Comparison of ENCODE assay signal across 9 cellular contexts in genomic region chr17:17811381-17812210, GRCh38. TPM values are rescaled to one million over a fixed set of nuclear protein-coding genes. Genes with fewer than 3 reads are reported as not detected.
A peak's percentile ranks its signal among the peaks of the same experiment; 100 is the strongest.
DNase-seq lines count a peak whose midpoint lies in the region; ATAC-seq, FAIRE-seq and TF ChIP-seq lines count a peak whose summit lies in the region.
"Had no signal": no experiment of that assay in that cellular context is flagged by ENCODE, and none has a peak within 500 bp of the region (broad histone marks: within the 10 kb centered on the region; RNA-seq: fewer than 3 reads in every experiment).

No MANE protein-coding gene starts in this region.

- no peaks in the 10 kb centered on the region for H3K4me1 ChIP-seq in small intestine (ENCODE audit: control insufficient read depth in 2 of 2, insufficient read depth in 1 of 2, low read depth in 1 of 2, low read length in 1 of 2)

- FAIRE-seq in small intestine (lab: Jason Lieb, UNC) = no peak

- 56 to 68% (median 61%) methylated on average over 14 to 15 of the region's 15 CpGs for WGBS in small intestine, 3 donors

- intact Hi-C loops in CD4-positive, alpha-beta T cell (cut with DNase I, micrococcal nuclease) = loop anchor here (1.0 to 5.0 kb wide), 5 partner anchors 25 to 221 kb away; partner anchors contain the start of genes RAI1 (in 1 of the 2) and SREBF1 (in 1 of the 2)

- no peak overlapping the region for H3K4me3 Mint-ChIP-seq in CD4-positive, alpha-beta T cell
- H3K4me3 Mint-ChIP-seq in neural crest cell = peak overlapping the region; percentile 80

- no peak overlapping the region for H3K27ac ChIP-seq in CD4-positive, alpha-beta T cell (ENCODE audit: low read depth, low read length)
- H3K27ac ChIP-seq in caudate nucleus (ENCODE audit: low read depth, low read length) (peak overlapping the region; percentile 31), small intestine (ENCODE audit: low read depth in 1 of 2, low read length in 1 of 2) (peak overlapping the region in 1 of 2 donors; percentile 19)

- no peaks in the 10 kb centered on the region for H3K9me3 ChIP-seq in CD4-positive, alpha-beta T cell (ENCODE audit: control insufficient read depth, low read length)
- H3K9me3 ChIP-seq in small intestine (ENCODE audit: control insufficient read depth, low read depth) = no peaks in the 10 kb centered on the region

- CTCF ChIA-PET in CD4-positive, alpha-beta T cell (lab: Charles Lee) = interaction anchor here (0.9 to 3.5 kb wide), 9 partner anchors 11 to 108 kb away, joined by 3 to 27 read pairs (median 3); partner anchors contain the start of gene SREBF1

- H3K27me3 Mint-ChIP-seq in CD4-positive, alpha-beta T cell = no peaks in the 10 kb centered on the region
- peaks cover 29% of the 10 kb centered on the region for H3K27me3 Mint-ChIP-seq in neural crest cell (ENCODE audit: low read depth)
- H3K27me3 Mint-ChIP-seq: IgD-negative memory B cell had no signal

- H3K4me3 ChIP-seq in small intestine (ENCODE audit: low read depth in 1 of 2, low read length in 2 of 2) = no peak overlapping the region

- no peaks in the 10 kb centered on the region for H3K9me3 Mint-ChIP-seq in CD4-positive, alpha-beta T cell
- H3K9me3 Mint-ChIP-seq in neural crest cell = no peaks in the 10 kb centered on the region
- H3K9me3 Mint-ChIP-seq: IgD-negative memory B cell had no signal

- no peak for TF ChIP-seq CTCF in CD4-positive, alpha-beta T cell (IDR thresholded peaks at IDR 0.05)
- no peak for TF ChIP-seq CTCF in neural crest cell (conservative IDR thresholded peaks at IDR 0.05)

- peak overlapping the region; percentile 30 for H3K27ac Mint-ChIP-seq in CD4-positive, alpha-beta T cell
- H3K27ac Mint-ChIP-seq in neural crest cell (ENCODE audit: unreplicated experiment) = no peak overlapping the region

- H3K36me3 Mint-ChIP-seq in CD4-positive, alpha-beta T cell (ENCODE audit: low read depth) = peaks cover 44% of the 10 kb centered on the region
- peaks cover 8% of the 10 kb centered on the region for H3K36me3 Mint-ChIP-seq in neural crest cell (ENCODE audit: low read depth)
- H3K36me3 Mint-ChIP-seq: IgD-negative memory B cell had no signal

- ATAC-seq in CD4-positive, alpha-beta T cell (ENCODE audit: poor library complexity) = no peak
- ATAC-seq in HG02642 (IDR thresholded peaks at IDR 0.05; ENCODE audit: poor library complexity, unreplicated experiment) (peak; percentile 7), HG02885 (IDR thresholded peaks at IDR 0.05; ENCODE audit: poor library complexity, unreplicated experiment) (no peak), HG03354 (IDR thresholded peaks at IDR 0.05; ENCODE audit: poor library complexity, severe bottlenecking, unreplicated experiment) (no peak)

- POLR2A ChIA-PET in CD4-positive, alpha-beta T cell (lab: Charles Lee) = interaction anchor here (1.5 to 2.2 kb wide), 2 partner anchors 38 to 49 kb away, joined by 4 to 8 read pairs; no protein-coding TSS in a partner anchor

- DNase-seq in CD4-positive, alpha-beta T cell = no peak
- no peak for DNase-seq in caudate nucleus (lab: John Stamatoyannopoulos, UW)
- no peak for DNase-seq in neural crest cell (ENCODE audit: low read depth, low spot score)
- no peak for DNase-seq in activated CD8-positive, alpha-beta memory T cell treated with anti-CD3 and anti-CD28 coated beads for 24 hours
- DNase-seq in small intestine = no peak

- peaks cover 8% of the 10 kb centered on the region for H3K4me1 Mint-ChIP-seq in CD4-positive, alpha-beta T cell (ENCODE audit: low read depth)
- peaks cover 44% of the 10 kb centered on the region for H3K4me1 Mint-ChIP-seq in neural crest cell

- no peaks in the 10 kb centered on the region for H3K27me3 ChIP-seq in CD4-positive, alpha-beta T cell (ENCODE audit: control insufficient read depth, insufficient read depth, low read length)
- H3K27me3 ChIP-seq in small intestine (ENCODE audit: control insufficient read depth in 2 of 2, insufficient read depth in 2 of 2, low read length in 2 of 2) = no peaks in the 10 kb centered on the region

- H3K36me3 ChIP-seq in small intestine (ENCODE audit: control insufficient read depth in 2 of 2, insufficient read depth in 2 of 2, low read length in 2 of 2) = peaks cover 18 to 23% of the 10 kb centered on the region in 2 donors

RNA-seq across cellular contexts. Expression of gene SREBF1, which starts 25.2 kb away (rescaled TPM):
- 100 to 1,000 TPM; 249 to 264 TPM for total RNA-seq in CD4-positive, alpha-beta T cell
- 128 and 132 TPM in 2 replicates for total RNA-seq in neural crest cell
- 100 to 1,000 TPM in 2 of 3 donors, 10 to 100 TPM in 1; 99.7 to 155 (median 111) TPM for polyA plus RNA-seq in small intestine
